ENCODE assay signal across 19 cellular contexts in genomic region chr3:80492162-80492561, GRCh38.
A peak's percentile ranks its signal among the peaks of the same experiment; 100 is the strongest.
DNase-seq lines count a peak whose midpoint lies in the region; ATAC-seq and TF ChIP-seq lines count a peak whose summit lies in the region.
"Had no signal": no experiment of that assay in that cellular context is flagged by ENCODE, and none has a peak within 500 bp of the region (broad histone marks: within the 10 kb centered on the region; RNA-seq: fewer than 3 reads in every experiment).

No MANE protein-coding gene starts in this region.

- H3K27ac ChIP-seq in RWPE2 (ENCODE audit: poor library complexity, severe bottlenecking) (no peak overlapping the region), foreskin keratinocyte (no peak overlapping the region)
- H3K27ac ChIP-seq: A549 had no signal

- no peaks in the 10 kb centered on the region for H3K27me3 ChIP-seq in RWPE2 (ENCODE audit: insufficient read depth, poor library complexity, severe bottlenecking)
- no peaks in the 10 kb centered on the region for H3K27me3 ChIP-seq in foreskin keratinocyte

- H3K36me3 ChIP-seq in RWPE2 (ENCODE audit: low read depth): no peaks in the 10 kb centered on the region
- H3K36me3 ChIP-seq: HAP-1 had no signal

- H3K36me3 Mint-ChIP-seq in stimulated activated effector memory CD8-positive, alpha-beta T cell treated with anti-CD3 and anti-CD28 coated beads, Interleukin-12 subunit alpha, Interleukin-12 subunit beta, amount 100 ng/mL, for 72 hours: no peaks in the 10 kb centered on the region
- H3K36me3 Mint-ChIP-seq: CD4-positive, alpha-beta memory T cell had no signal

- H3K4me1 Mint-ChIP-seq in stimulated activated effector memory CD8-positive, alpha-beta T cell treated with anti-CD3 and anti-CD28 coated beads, Interleukin-12 subunit alpha, Interleukin-12 subunit beta, amount 100 ng/mL, for 72 hours: no peaks in the 10 kb centered on the region
- H3K4me1 Mint-ChIP-seq: CD4-positive, alpha-beta memory T cell had no signal

- H3K27ac Mint-ChIP-seq in stimulated activated effector memory CD8-positive, alpha-beta T cell treated with anti-CD3 and anti-CD28 coated beads, Interleukin-12 subunit alpha, Interleukin-12 subunit beta, amount 100 ng/mL, for 72 hours: no peak overlapping the region
- H3K27ac Mint-ChIP-seq: CD4-positive, alpha-beta memory T cell; HFFc6 had no signal

- TF ChIP-seq CTCF in RWPE2 (IDR thresholded peaks at IDR 0.05; ENCODE audit: poor library complexity, severe bottlenecking): no peak
- TF ChIP-seq CTCF in foreskin keratinocyte (conservative IDR thresholded peaks at IDR 0.05): no peak

- DNase-seq in RWPE2 (ENCODE audit: low spot score) (no peak), foreskin keratinocyte (peak; percentile 6 to 39), kidney tubule cell (ENCODE audit: low spot score) (peak; percentile 68), AG20443 (ENCODE audit: low spot score) (no peak)
- DNase-seq in stimulated activated effector memory CD8-positive, alpha-beta T cell treated with anti-CD3 and anti-CD28 coated beads, Interleukin-12 subunit alpha, Interleukin-12 subunit beta, amount 100 ng/mL, for 72 hours (ENCODE audit: low spot score in 2 of 2): no peak
- no peak for DNase-seq in stimulated activated CD8-positive, alpha-beta memory T cell treated with anti-CD3 and anti-CD28 coated beads, Interleukin-4, amount 100 ng/mL, for 48 hours
- DNase-seq: 8988T; ACHN; C1 segment of cervical spinal cord; Calu3; CD4-positive, alpha-beta memory T cell; COR-L47; DMS53; DMS79 treated with DMSO at 0.1 percent for 48 hours; GF-D8; GOT3; HFFc6 had no signal

- H3K4me1 ChIP-seq in RWPE2 (ENCODE audit: insufficient read depth, poor library complexity, severe bottlenecking) (no peaks in the 10 kb centered on the region), foreskin keratinocyte (no peaks in the 10 kb centered on the region)
- H3K4me1 ChIP-seq: A549, HAP-1 had no signal

- ATAC-seq in RWPE2 (ENCODE audit: low read depth) (peak; percentile 90), foreskin keratinocyte (peak; percentile 67)
- no peak for ATAC-seq in stimulated activated effector memory CD8-positive, alpha-beta T cell treated with anti-CD3 and anti-CD28 coated beads, Interleukin-12 subunit alpha, Interleukin-12 subunit beta, amount 100 ng/mL, for 72 hours
- ATAC-seq: A549 had no signal

- H3K9me3 Mint-ChIP-seq in stimulated activated effector memory CD8-positive, alpha-beta T cell treated with anti-CD3 and anti-CD28 coated beads, Interleukin-12 subunit alpha, Interleukin-12 subunit beta, amount 100 ng/mL, for 72 hours: peaks cover 8% of the 10 kb centered on the region

- H3K4me3 ChIP-seq in RWPE2 (ENCODE audit: severe bottlenecking): no peak overlapping the region
- H3K4me3 ChIP-seq: A549, HAP-1 had no signal

- no peak overlapping the region for H3K4me3 Mint-ChIP-seq in stimulated activated effector memory CD8-positive, alpha-beta T cell treated with anti-CD3 and anti-CD28 coated beads, Interleukin-12 subunit alpha, Interleukin-12 subunit beta, amount 100 ng/mL, for 72 hours
- H3K4me3 Mint-ChIP-seq: CD4-positive, alpha-beta memory T cell; HFFc6 had no signal

- no peaks in the 10 kb centered on the region for H3K9me3 ChIP-seq in RWPE2 (ENCODE audit: severe bottlenecking)
- H3K9me3 ChIP-seq: HAP-1 had no signal

Comparison
In these comparisons a context has a peak if more than half of its experiments do, and no peak if none do; other contexts are left out.
1. DNase-seq: peak in foreskin keratinocyte (2 of 2) and kidney tubule cell (single experiment); none in RWPE2 (single experiment), AG20443 (single experiment), stimulated activated effector memory CD8-positive, alpha-beta T cell treated with anti-CD3 and anti-CD28 coated beads, Interleukin-12 subunit alpha, Interleukin-12 subunit beta, amount 100 ng/mL, for 72 hours (0 of 2) and stimulated activated CD8-positive, alpha-beta memory T cell treated with anti-CD3 and anti-CD28 coated beads, Interleukin-4, amount 100 ng/mL, for 48 hours (single experiment).